Comparison of ENCODE assay signal across 1 cellular context in the genomic region with DNA sequence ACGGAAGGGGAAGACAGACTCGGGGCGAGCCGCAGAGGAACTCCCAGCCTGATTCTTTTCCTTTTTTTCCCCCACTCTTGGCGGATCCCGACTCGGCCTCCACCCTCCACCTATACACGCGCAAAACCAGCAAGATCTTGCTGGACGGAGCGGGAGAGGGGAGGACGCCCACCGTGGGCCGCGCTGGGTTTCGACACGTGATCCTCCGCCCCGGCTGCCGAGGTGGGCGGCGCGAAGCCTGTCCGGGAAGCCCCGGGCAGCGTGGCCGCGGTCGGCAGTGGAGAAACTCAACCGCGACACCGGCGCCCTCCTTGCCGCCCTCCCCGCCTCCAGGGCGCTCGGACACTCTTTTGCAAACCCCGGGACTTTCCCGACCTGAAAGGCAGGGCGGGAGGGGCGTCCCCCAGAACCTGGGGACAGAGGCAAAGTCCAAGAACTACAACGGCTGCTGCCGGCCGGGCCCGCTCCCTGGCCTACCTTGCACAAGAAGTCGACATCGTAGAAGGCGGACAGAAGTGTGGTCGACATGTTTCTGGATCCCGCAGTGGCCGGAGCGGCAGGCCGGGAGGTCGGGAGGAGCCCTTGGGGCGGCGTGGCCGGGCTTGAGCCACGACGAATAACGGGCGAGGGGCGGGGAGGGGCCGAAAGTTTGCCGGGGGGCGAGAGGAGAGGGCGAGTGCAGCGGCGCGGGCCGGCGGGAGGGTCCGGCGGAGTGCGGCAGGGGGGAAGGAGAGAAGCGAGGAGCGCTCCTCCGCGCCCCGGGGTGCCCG.
TF ChIP-seq lines count a peak whose summit lies in the region.

No MANE protein-coding gene starts in this region.

TF ChIP-seq in HepG2, 621 proteins besides CTCF, POLR2A, EP300 and RAD21 (continued from another document and continues in another):
- TF ChIP-seq, protein P1, sequence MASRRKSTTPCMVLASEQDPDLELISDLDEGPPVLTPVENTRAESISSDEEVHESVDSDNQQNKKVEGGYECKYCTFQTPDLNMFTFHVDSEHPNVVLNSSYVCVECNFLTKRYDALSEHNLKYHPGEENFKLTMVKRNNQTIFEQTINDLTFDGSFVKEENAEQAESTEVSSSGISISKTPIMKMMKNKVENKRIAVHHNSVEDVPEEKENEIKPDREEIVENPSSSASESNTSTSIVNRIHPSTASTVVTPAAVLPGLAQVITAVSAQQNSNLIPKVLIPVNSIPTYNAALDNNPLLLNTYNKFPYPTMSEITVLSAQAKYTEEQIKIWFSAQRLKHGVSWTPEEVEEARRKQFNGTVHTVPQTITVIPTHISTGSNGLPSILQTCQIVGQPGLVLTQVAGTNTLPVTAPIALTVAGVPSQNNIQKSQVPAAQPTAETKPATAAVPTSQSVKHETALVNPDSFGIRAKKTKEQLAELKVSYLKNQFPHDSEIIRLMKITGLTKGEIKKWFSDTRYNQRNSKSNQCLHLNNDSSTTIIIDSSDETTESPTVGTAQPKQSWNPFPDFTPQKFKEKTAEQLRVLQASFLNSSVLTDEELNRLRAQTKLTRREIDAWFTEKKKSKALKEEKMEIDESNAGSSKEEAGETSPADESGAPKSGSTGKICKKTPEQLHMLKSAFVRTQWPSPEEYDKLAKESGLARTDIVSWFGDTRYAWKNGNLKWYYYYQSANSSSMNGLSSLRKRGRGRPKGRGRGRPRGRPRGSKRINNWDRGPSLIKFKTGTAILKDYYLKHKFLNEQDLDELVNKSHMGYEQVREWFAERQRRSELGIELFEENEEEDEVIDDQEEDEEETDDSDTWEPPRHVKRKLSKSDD (CRISPR knock-in tag; IDR thresholded peaks at IDR 0.05; ENCODE audit: low read depth) = peak; percentile 24
- TF ChIP-seq PHF21A (CRISPR knock-in tag; IDR thresholded peaks at IDR 0.05) (no peak), ZNF747 (CRISPR knock-in tag; IDR thresholded peaks at IDR 0.05; ENCODE audit: borderline replicate concordance) (no peak; the same call in 1 of the 2 replicates), SKI (IDR thresholded peaks at IDR 0.05; ENCODE audit: partially characterized antibody) (no peak), ZMYM4 (CRISPR knock-in tag; IDR thresholded peaks at IDR 0.05) (no peak), ZNF616 (CRISPR knock-in tag; IDR thresholded peaks at IDR 0.05; ENCODE audit: low read depth) (peak; percentile 52; the same call in 1 of the 2 replicates), PHF20 (CRISPR knock-in tag; IDR thresholded peaks at IDR 0.05) (no peak), PRPF4 (IDR thresholded peaks at IDR 0.05; ENCODE audit: low read depth, low read length, poor library complexity, severe bottlenecking) (no peak), SOX5 (CRISPR knock-in tag; IDR thresholded peaks at IDR 0.05; ENCODE audit: borderline replicate concordance) (no peak), ZNF543 (CRISPR knock-in tag; IDR thresholded peaks at IDR 0.05) (no peak; the same call in none of the 2 replicates), ZNF44 (CRISPR knock-in tag; IDR thresholded peaks at IDR 0.05) (no peak), POLR2AphosphoS5 (IDR thresholded peaks at IDR 0.05; ENCODE audit: low read depth, low read length) (peak; percentile 13; the same call in 1 of the 2 replicates), FOXO1 (CRISPR knock-in tag; IDR thresholded peaks at IDR 0.05) (no peak), NFE2 (CRISPR knock-in tag; IDR thresholded peaks at IDR 0.05) (no peak), HNF4A (CRISPR knock-in tag; IDR thresholded peaks at IDR 0.05) (peak; percentile 81), ZNF614 (CRISPR knock-in tag; IDR thresholded peaks at IDR 0.05; ENCODE audit: borderline replicate concordance) (no peak), ZNF7 (CRISPR knock-in tag; IDR thresholded peaks at IDR 0.05) (no peak), KDM3A (CRISPR knock-in tag; IDR thresholded peaks at IDR 0.05; ENCODE audit: low read depth) (no peak), NR2F1 (CRISPR knock-in tag; IDR thresholded peaks at IDR 0.05) (no peak), ERF (CRISPR knock-in tag; IDR thresholded peaks at IDR 0.05) (no peak; the same call in 1 of the 2 replicates), NAIF1 (CRISPR knock-in tag; IDR thresholded peaks at IDR 0.05; ENCODE audit: borderline replicate concordance) (0 out of 2 replicates have a peak, but pooled peaks have one; percentile 12), KMT2B (CRISPR knock-in tag; IDR thresholded peaks at IDR 0.05) (no peak; the same call in none of the 2 replicates), MEF2D (CRISPR knock-in tag; IDR thresholded peaks at IDR 0.05) (peak; percentile 54), ZNF605 (CRISPR knock-in tag; IDR thresholded peaks at IDR 0.05) (no peak), ZBTB1 (CRISPR knock-in tag; IDR thresholded peaks at IDR 0.05; ENCODE audit: borderline replicate concordance) (no peak), REXO4 (CRISPR knock-in tag; IDR thresholded peaks at IDR 0.05; ENCODE audit: borderline replicate concordance) (no peak), JARID2 (CRISPR knock-in tag; IDR thresholded peaks at IDR 0.05; ENCODE audit: insufficient replicate concordance) (no peak), ETV6 (CRISPR knock-in tag; conservative IDR thresholded peaks at IDR 0.05) (peak; percentile 64), CCDC6 (CRISPR knock-in tag; IDR thresholded peaks at IDR 0.05) (no peak; the same call in 1 of the 2 replicates), ZNF121 (CRISPR knock-in tag; IDR thresholded peaks at IDR 0.05) (no peak)
- TF ChIP-seq, protein P2, sequence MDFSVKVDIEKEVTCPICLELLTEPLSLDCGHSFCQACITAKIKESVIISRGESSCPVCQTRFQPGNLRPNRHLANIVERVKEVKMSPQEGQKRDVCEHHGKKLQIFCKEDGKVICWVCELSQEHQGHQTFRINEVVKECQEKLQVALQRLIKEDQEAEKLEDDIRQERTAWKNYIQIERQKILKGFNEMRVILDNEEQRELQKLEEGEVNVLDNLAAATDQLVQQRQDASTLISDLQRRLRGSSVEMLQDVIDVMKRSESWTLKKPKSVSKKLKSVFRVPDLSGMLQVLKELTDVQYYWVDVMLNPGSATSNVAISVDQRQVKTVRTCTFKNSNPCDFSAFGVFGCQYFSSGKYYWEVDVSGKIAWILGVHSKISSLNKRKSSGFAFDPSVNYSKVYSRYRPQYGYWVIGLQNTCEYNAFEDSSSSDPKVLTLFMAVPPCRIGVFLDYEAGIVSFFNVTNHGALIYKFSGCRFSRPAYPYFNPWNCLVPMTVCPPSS (IDR thresholded peaks at IDR 0.05) = no peak
- TF ChIP-seq, protein P3, sequence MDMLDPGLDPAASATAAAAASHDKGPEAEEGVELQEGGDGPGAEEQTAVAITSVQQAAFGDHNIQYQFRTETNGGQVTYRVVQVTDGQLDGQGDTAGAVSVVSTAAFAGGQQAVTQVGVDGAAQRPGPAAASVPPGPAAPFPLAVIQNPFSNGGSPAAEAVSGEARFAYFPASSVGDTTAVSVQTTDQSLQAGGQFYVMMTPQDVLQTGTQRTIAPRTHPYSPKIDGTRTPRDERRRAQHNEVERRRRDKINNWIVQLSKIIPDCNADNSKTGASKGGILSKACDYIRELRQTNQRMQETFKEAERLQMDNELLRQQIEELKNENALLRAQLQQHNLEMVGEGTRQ (IDR thresholded peaks at IDR 0.05; ENCODE audit: low read depth, low read length) = peak; percentile 44; the same call in 1 of the 2 replicates
- TF ChIP-seq, protein P3 (CRISPR knock-in tag; IDR thresholded peaks at IDR 0.05; ENCODE audit: borderline replicate concordance) = no peak; the same call in 1 of the 2 replicates
- TF ChIP-seq, protein P4, sequence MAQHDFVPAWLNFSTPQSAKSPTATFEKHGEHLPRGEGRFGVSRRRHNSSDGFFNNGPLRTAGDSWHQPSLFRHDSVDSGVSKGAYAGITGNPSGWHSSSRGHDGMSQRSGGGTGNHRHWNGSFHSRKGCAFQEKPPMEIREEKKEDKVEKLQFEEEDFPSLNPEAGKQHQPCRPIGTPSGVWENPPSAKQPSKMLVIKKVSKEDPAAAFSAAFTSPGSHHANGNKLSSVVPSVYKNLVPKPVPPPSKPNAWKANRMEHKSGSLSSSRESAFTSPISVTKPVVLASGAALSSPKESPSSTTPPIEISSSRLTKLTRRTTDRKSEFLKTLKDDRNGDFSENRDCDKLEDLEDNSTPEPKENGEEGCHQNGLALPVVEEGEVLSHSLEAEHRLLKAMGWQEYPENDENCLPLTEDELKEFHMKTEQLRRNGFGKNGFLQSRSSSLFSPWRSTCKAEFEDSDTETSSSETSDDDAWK (CRISPR knock-in tag; IDR thresholded peaks at IDR 0.05) = no peak
- TF ChIP-seq, protein P5, sequence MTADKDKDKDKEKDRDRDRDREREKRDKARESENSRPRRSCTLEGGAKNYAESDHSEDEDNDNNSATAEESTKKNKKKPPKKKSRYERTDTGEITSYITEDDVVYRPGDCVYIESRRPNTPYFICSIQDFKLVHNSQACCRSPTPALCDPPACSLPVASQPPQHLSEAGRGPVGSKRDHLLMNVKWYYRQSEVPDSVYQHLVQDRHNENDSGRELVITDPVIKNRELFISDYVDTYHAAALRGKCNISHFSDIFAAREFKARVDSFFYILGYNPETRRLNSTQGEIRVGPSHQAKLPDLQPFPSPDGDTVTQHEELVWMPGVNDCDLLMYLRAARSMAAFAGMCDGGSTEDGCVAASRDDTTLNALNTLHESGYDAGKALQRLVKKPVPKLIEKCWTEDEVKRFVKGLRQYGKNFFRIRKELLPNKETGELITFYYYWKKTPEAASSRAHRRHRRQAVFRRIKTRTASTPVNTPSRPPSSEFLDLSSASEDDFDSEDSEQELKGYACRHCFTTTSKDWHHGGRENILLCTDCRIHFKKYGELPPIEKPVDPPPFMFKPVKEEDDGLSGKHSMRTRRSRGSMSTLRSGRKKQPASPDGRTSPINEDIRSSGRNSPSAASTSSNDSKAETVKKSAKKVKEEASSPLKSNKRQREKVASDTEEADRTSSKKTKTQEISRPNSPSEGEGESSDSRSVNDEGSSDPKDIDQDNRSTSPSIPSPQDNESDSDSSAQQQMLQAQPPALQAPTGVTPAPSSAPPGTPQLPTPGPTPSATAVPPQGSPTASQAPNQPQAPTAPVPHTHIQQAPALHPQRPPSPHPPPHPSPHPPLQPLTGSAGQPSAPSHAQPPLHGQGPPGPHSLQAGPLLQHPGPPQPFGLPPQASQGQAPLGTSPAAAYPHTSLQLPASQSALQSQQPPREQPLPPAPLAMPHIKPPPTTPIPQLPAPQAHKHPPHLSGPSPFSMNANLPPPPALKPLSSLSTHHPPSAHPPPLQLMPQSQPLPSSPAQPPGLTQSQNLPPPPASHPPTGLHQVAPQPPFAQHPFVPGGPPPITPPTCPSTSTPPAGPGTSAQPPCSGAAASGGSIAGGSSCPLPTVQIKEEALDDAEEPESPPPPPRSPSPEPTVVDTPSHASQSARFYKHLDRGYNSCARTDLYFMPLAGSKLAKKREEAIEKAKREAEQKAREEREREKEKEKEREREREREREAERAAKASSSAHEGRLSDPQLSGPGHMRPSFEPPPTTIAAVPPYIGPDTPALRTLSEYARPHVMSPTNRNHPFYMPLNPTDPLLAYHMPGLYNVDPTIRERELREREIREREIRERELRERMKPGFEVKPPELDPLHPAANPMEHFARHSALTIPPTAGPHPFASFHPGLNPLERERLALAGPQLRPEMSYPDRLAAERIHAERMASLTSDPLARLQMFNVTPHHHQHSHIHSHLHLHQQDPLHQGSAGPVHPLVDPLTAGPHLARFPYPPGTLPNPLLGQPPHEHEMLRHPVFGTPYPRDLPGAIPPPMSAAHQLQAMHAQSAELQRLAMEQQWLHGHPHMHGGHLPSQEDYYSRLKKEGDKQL (CRISPR knock-in tag; IDR thresholded peaks at IDR 0.05; ENCODE audit: low read depth) = no peak
- TF ChIP-seq, protein P6, sequence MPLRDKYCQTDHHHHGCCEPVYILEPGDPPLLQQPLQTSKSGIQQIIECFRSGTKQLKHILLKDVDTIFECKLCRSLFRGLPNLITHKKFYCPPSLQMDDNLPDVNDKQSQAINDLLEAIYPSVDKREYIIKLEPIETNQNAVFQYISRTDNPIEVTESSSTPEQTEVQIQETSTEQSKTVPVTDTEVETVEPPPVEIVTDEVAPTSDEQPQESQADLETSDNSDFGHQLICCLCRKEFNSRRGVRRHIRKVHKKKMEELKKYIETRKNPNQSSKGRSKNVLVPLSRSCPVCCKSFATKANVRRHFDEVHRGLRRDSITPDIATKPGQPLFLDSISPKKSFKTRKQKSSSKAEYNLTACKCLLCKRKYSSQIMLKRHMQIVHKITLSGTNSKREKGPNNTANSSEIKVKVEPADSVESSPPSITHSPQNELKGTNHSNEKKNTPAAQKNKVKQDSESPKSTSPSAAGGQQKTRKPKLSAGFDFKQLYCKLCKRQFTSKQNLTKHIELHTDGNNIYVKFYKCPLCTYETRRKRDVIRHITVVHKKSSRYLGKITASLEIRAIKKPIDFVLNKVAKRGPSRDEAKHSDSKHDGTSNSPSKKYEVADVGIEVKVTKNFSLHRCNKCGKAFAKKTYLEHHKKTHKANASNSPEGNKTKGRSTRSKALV (CRISPR knock-in tag; IDR thresholded peaks at IDR 0.05) = no peak
- TF ChIP-seq, protein P7, sequence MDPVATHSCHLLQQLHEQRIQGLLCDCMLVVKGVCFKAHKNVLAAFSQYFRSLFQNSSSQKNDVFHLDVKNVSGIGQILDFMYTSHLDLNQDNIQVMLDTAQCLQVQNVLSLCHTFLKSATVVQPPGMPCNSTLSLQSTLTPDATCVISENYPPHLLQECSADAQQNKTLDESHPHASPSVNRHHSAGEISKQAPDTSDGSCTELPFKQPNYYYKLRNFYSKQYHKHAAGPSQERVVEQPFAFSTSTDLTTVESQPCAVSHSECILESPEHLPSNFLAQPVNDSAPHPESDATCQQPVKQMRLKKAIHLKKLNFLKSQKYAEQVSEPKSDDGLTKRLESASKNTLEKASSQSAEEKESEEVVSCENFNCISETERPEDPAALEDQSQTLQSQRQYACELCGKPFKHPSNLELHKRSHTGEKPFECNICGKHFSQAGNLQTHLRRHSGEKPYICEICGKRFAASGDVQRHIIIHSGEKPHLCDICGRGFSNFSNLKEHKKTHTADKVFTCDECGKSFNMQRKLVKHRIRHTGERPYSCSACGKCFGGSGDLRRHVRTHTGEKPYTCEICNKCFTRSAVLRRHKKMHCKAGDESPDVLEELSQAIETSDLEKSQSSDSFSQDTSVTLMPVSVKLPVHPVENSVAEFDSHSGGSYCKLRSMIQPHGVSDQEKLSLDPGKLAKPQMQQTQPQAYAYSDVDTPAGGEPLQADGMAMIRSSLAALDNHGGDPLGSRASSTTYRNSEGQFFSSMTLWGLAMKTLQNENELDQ (CRISPR knock-in tag; IDR thresholded peaks at IDR 0.05; ENCODE audit: borderline replicate concordance) = no peak
- TF ChIP-seq, protein P8, sequence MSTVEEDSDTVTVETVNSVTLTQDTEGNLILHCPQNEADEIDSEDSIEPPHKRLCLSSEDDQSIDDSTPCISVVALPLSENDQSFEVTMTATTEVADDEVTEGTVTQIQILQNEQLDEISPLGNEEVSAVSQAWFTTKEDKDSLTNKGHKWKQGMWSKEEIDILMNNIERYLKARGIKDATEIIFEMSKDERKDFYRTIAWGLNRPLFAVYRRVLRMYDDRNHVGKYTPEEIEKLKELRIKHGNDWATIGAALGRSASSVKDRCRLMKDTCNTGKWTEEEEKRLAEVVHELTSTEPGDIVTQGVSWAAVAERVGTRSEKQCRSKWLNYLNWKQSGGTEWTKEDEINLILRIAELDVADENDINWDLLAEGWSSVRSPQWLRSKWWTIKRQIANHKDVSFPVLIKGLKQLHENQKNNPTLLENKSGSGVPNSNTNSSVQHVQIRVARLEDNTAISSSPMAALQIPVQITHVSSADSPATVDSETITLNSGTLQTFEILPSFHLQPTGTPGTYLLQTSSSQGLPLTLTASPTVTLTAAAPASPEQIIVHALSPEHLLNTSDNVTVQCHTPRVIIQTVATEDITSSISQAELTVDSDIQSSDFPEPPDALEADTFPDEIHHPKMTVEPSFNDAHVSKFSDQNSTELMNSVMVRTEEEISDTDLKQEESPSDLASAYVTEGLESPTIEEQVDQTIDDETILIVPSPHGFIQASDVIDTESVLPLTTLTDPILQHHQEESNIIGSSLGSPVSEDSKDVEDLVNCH (CRISPR knock-in tag; IDR thresholded peaks at IDR 0.05) = no peak
